ENCODE assay signal across 9 cellular contexts in the genomic region with DNA sequence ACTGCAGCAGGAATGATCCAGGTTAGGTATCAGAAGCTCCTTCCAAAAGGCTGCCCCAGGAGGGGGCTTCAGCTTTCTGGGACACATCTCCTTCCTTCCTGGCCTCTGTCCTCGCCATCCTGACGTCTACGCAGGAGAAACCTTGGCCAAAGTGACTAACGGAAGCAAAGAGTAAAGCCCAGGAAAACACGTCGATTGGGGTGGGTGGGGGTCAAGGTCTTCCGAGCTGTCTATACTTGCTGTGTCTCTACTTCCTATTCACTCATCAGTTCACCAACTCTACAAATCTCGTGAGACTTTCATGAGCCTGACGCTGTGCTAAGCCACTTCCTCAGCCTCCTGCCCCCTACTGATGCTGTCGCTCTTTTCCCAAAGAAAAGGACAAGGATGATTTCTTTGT.
DNase-seq lines count a peak whose midpoint lies in the region; TF ChIP-seq lines count a peak whose summit lies in the region.
"Had no signal": no experiment of that assay in that cellular context is flagged by ENCODE, and none has a peak within 500 bp of the region (broad histone marks: within the 10 kb centered on the region; RNA-seq: fewer than 3 reads in every experiment).

No MANE protein-coding gene starts in this region.

- peaks cover 9% of the 10 kb centered on the region for H3F3A ChIP-seq in smooth muscle cell (ENCODE audit: low read depth)

- no peak overlapping the region for H2AFZ ChIP-seq in smooth muscle cell (ENCODE audit: low read depth)

- peaks cover 9% of the 10 kb centered on the region for H3K9me3 Mint-ChIP-seq in dendritic cell treated with granulocyte-macrophage colony-stimulating factor and Interleukin-4, amounts not matched to agents 40 ng/mL and 50 ng/mL, for 4 days

- no peak overlapping the region for H3K4me2 ChIP-seq in smooth muscle cell

- H3K79me2 ChIP-seq in smooth muscle cell (ENCODE audit: low read depth), result no peaks in the 10 kb centered on the region

- intact Hi-C loops in dendritic cell treated with granulocyte-macrophage colony-stimulating factor and Interleukin-4, amounts not matched to agents 40 ng/mL and 50 ng/mL, for 4 days (cut with micrococcal nuclease), result loop anchor here (10.0 kb wide), 1 partner anchor 55 kb away; no protein-coding TSS in a partner anchor

- H3K4me3 Mint-ChIP-seq in dendritic cell treated with granulocyte-macrophage colony-stimulating factor and Interleukin-4, amounts not matched to agents 40 ng/mL and 50 ng/mL, for 4 days, result peak overlapping the region; percentile 41
- H3K4me3 Mint-ChIP-seq: brain had no signal

- peak overlapping the region; percentile 52 for H3K27ac ChIP-seq in smooth muscle cell (ENCODE audit: low read depth)

- H3K4me3 ChIP-seq in NB4 (ENCODE audit: low read depth, low read length) (no peak overlapping the region), smooth muscle cell (no peak overlapping the region)

- no peaks in the 10 kb centered on the region for H3K9me3 ChIP-seq in smooth muscle cell (replicated peaks; ENCODE audit: low read depth)

- TF ChIP-seq POLR2A in NB4 (IDR thresholded peaks at IDR 0.05; ENCODE audit: extremely low read depth, insufficient read length), result no peak

- 77% methylated on average over 10 of the region's 10 CpGs for WGBS in smooth muscle cell (ENCODE audit: low lambda C conversion rate)

- peaks cover 41% of the 10 kb centered on the region for H3K4me1 Mint-ChIP-seq in dendritic cell treated with granulocyte-macrophage colony-stimulating factor and Interleukin-4, amounts not matched to agents 40 ng/mL and 50 ng/mL, for 4 days (ENCODE audit: low read depth)

- TF ChIP-seq CTCF in GM20000 (IDR thresholded peaks at IDR 0.05; ENCODE audit: extremely low read depth, missing control alignments), result no peak
- TF ChIP-seq CTCF in NB4 (IDR thresholded peaks at IDR 0.05; ENCODE audit: low read depth, low read length), result no peak
- TF ChIP-seq CTCF in smooth muscle cell (IDR thresholded peaks at IDR 0.05; ENCODE audit: borderline replicate concordance, insufficient read depth, poor library complexity, severe bottlenecking), result no peak

- H3K36me3 ChIP-seq in smooth muscle cell (ENCODE audit: low read depth), result no peaks in the 10 kb centered on the region

- H4K20me1 ChIP-seq in smooth muscle cell (ENCODE audit: low read depth), result no peaks in the 10 kb centered on the region

- H3K27me3 Mint-ChIP-seq in dendritic cell treated with granulocyte-macrophage colony-stimulating factor and Interleukin-4, amounts not matched to agents 40 ng/mL and 50 ng/mL, for 4 days, result peaks cover 13% of the 10 kb centered on the region

- no peaks in the 10 kb centered on the region for H3K36me3 Mint-ChIP-seq in dendritic cell treated with granulocyte-macrophage colony-stimulating factor and Interleukin-4, amounts not matched to agents 40 ng/mL and 50 ng/mL, for 4 days (ENCODE audit: low read depth)
- H3K36me3 Mint-ChIP-seq: brain had no signal

- peak overlapping the region; percentile 47 for H3K27ac Mint-ChIP-seq in dendritic cell treated with granulocyte-macrophage colony-stimulating factor and Interleukin-4, amounts not matched to agents 40 ng/mL and 50 ng/mL, for 4 days

- no peak overlapping the region for H3K9ac ChIP-seq in smooth muscle cell (ENCODE audit: low read depth)

- no peaks in the 10 kb centered on the region for H3K27me3 ChIP-seq in smooth muscle cell (ENCODE audit: low read depth)

- DNase-seq in GM20000 (ENCODE audit: low spot score) (peak; percentile 66), NB4 (ENCODE audit: low read depth) (peak; percentile 49), smooth muscle cell (lab: John Stamatoyannopoulos, UW; ENCODE audit: unreplicated experiment) (no peak), superior temporal gyrus (ENCODE audit: extremely low spot score) (no peak), NCI-H1694 treated with DMSO at 0.1 percent for 48 hours (lab: John Stamatoyannopoulos, UW) (no peak), HPDE6-E6E7 (ENCODE audit: extremely low spot score) (no peak)
- DNase-seq in stimulated activated CD4-positive, alpha-beta T cell treated with anti-CD3 and anti-CD28 coated beads, Interleukin-15, amount 100 ng/mL, for 24 hours, result no peak

- H3K4me1 ChIP-seq in smooth muscle cell (ENCODE audit: low read depth), result no peaks in the 10 kb centered on the region

Comparison
In these comparisons a context has a peak if more than half of its experiments do, and no peak if none do; other contexts are left out.
1. DNase-seq: peak in GM20000 (single experiment) and NB4 (single experiment); none in smooth muscle cell (single experiment), superior temporal gyrus (single experiment), stimulated activated CD4-positive, alpha-beta T cell treated with anti-CD3 and anti-CD28 coated beads, Interleukin-15, amount 100 ng/mL, for 24 hours (single experiment), NCI-H1694 treated with DMSO at 0.1 percent for 48 hours (single experiment) and HPDE6-E6E7 (single experiment).